Comparison of ENCODE assay signal across 20 cellular contexts in genomic region chr19:525029-525428, GRCh38. TPM values are rescaled to one million over a fixed set of nuclear protein-coding genes. Genes with fewer than 3 reads are reported as not detected.
"Had no signal": no experiment of that assay in that cellular context is flagged by ENCODE, and none has a peak within 500 bp of the region (broad histone marks: within the 10 kb centered on the region; RNA-seq: fewer than 3 reads in every experiment).

No MANE protein-coding gene starts in this region.

- H3K27me3 ChIP-seq: adrenal gland had no signal

- H3K4me1 ChIP-seq: adrenal gland, heart left ventricle, suprapubic skin had no signal

- H3K36me3 ChIP-seq: adrenal gland, neutrophil, suprapubic skin had no signal

- H3K4me3 Mint-ChIP-seq: activated CD8-positive, alpha-beta T cell treated with anti-CD3 and anti-CD28 coated beads for 36 hours; activated naive CD4-positive, alpha-beta T cell treated with anti-CD3 and anti-CD28 coated beads, Interleukin-2, amount 50 U/mL, for 24 hours; activated T-cell treated with anti-CD3 and anti-CD28 coated beads, Interleukin-2, amount 50 U/mL, for 4 hours; naive B cell; stimulated activated naive CD8-positive, alpha-beta T cell treated with anti-CD3 and anti-CD28 coated beads, Interleukin-15, Interleukin-2, amounts not matched to agents 100 ng/mL and 50 ng/mL, for 24 hours had no signal

- H3K36me3 Mint-ChIP-seq: activated naive CD4-positive, alpha-beta T cell treated with anti-CD3 and anti-CD28 coated beads, Interleukin-2, amount 50 U/mL, for 24 hours; naive B cell had no signal

- DNase-seq: activated CD4-positive, alpha-beta T cell treated with anti-CD3 and anti-CD28 coated beads for 4 hours; activated CD8-positive, alpha-beta T cell treated with anti-CD3 and anti-CD28 coated beads for 36 hours; activated effector memory CD4-positive, alpha-beta T cell treated with Interleukin-2 at 50 U/mL for 16 hours; activated T-cell treated with anti-CD3 and anti-CD28 coated beads, Interleukin-2, amount 50 U/mL, for 4 hours; adrenal gland; foreskin melanocyte; left cardiac atrium; naive B cell; stimulated activated CD4-positive, alpha-beta T cell treated with anti-CD3 and anti-CD28 coated beads, Interleukin-15, amount 100 ng/mL, for 24 hours; stimulated activated CD4-positive, alpha-beta T cell treated with anti-CD3 and anti-CD28 coated beads, Interleukin-4, amount 100 ng/mL, for 1 hour; T-helper 2 cell had no signal

- H3K27ac ChIP-seq: adrenal gland, heart left ventricle, neutrophil, skin epidermis, suprapubic skin had no signal

- H3K4me1 Mint-ChIP-seq: activated naive CD4-positive, alpha-beta T cell treated with anti-CD3 and anti-CD28 coated beads, Interleukin-2, amount 50 U/mL, for 24 hours had no signal

- H3K9me3 ChIP-seq: adrenal gland, neutrophil, suprapubic skin had no signal

- H3K9me3 Mint-ChIP-seq: activated CD8-positive, alpha-beta T cell treated with anti-CD3 and anti-CD28 coated beads for 36 hours; activated naive CD4-positive, alpha-beta T cell treated with anti-CD3 and anti-CD28 coated beads, Interleukin-2, amount 50 U/mL, for 24 hours; activated T-cell treated with anti-CD3 and anti-CD28 coated beads, Interleukin-2, amount 50 U/mL, for 4 hours; stimulated activated naive CD8-positive, alpha-beta T cell treated with anti-CD3 and anti-CD28 coated beads, Interleukin-15, Interleukin-2, amounts not matched to agents 100 ng/mL and 50 ng/mL, for 24 hours had no signal

- ATAC-seq: activated CD8-positive, alpha-beta T cell treated with anti-CD3 and anti-CD28 coated beads for 36 hours; activated T-cell treated with anti-CD3 and anti-CD28 coated beads, Interleukin-2, amount 50 U/mL, for 4 hours had no signal

- H3K4me3 ChIP-seq: adrenal gland, lung, skin epidermis, suprapubic skin had no signal

- H3K27ac Mint-ChIP-seq: activated CD8-positive, alpha-beta T cell treated with anti-CD3 and anti-CD28 coated beads for 36 hours; naive B cell; stimulated activated naive CD8-positive, alpha-beta T cell treated with anti-CD3 and anti-CD28 coated beads, Interleukin-15, Interleukin-2, amounts not matched to agents 100 ng/mL and 50 ng/mL, for 24 hours had no signal

RNA-seq across cellular contexts. Expression of gene GZMM, which starts 18.8 kb away (rescaled TPM):
- total RNA-seq: endothelial cell of umbilical vein had no signal
- polyA plus RNA-seq: endothelial cell of umbilical vein had no signal

RNA-seq across cellular contexts. Expression of gene MADCAM1, which starts 28.7 kb away (rescaled TPM):
- total RNA-seq: mononuclear cell had no signal
